In genomic region chr1:3827813-3828307, GRCh38 we compare ENCODE assay signal across 13 cellular contexts. TPM values are rescaled to one million over a fixed set of nuclear protein-coding genes. Genes with fewer than 3 reads are reported as not detected.
DNase-seq lines count a peak whose midpoint lies in the region; ATAC-seq and TF ChIP-seq lines count a peak whose summit lies in the region.
"Had no signal": no experiment of that assay in that cellular context is flagged by ENCODE, and none has a peak within 500 bp of the region (broad histone marks: within the 10 kb centered on the region; RNA-seq: fewer than 3 reads in every experiment).

No MANE protein-coding gene starts in this region.

- no peak overlapping the region for H3K4me3 Mint-ChIP-seq in osteocyte (ENCODE audit: unreplicated experiment)
- H3K4me3 Mint-ChIP-seq: activated B cell treated with CpG ODN at 0.5 μM for 24 hours had no signal

- H3K9me3 ChIP-seq in HCT116 (ENCODE audit: control insufficient read depth in 1 of 2, insufficient read depth in 1 of 2, low read depth in 1 of 2, low read length in 2 of 2) (no peaks in the 10 kb centered on the region), WERI-Rb-1 (ENCODE audit: severe bottlenecking) (no peaks in the 10 kb centered on the region), sigmoid colon (no peaks in the 10 kb centered on the region)
- H3K9me3 ChIP-seq: pancreas, thyroid gland had no signal

- RAD21 ChIA-PET in HCT116 (lab: Charles Lee; ENCODE audit: low non-redundant PET in 1 of 2, low total read pairs in 2 of 2, uncharacterized antibody in 2 of 2, unreplicated experiment in 2 of 2), result no interaction called here

- TF ChIP-seq EP300 in sigmoid colon (IDR thresholded peaks at IDR 0.05), result no peak

- H3K4me1 ChIP-seq in HCT116 (ENCODE audit: control insufficient read depth in 1 of 2, insufficient read depth in 2 of 2, low read length in 2 of 2), result no peaks in the 10 kb centered on the region
- no peaks in the 10 kb centered on the region for H3K4me1 ChIP-seq in sigmoid colon
- H3K4me1 ChIP-seq: pancreas, thyroid gland had no signal

- peak in 1 of 3 experiments; percentile 15; a peak in 1 of 6 replicates for TF ChIP-seq CTCF in HCT116 (IDR thresholded peaks at IDR 0.05 in 2 of 3, conservative IDR thresholded peaks at IDR 0.05 in 1 of 3; ENCODE audit: borderline replicate concordance in 1 of 3, insufficient read depth in 1 of 3, low read depth in 2 of 3, low read length in 2 of 3)
- peak; percentile 72 for TF ChIP-seq CTCF in WERI-Rb-1 (IDR thresholded peaks at IDR 0.05; ENCODE audit: low read depth, low read length)
- no peak for TF ChIP-seq CTCF in sigmoid colon (IDR thresholded peaks at IDR 0.05)
- TF ChIP-seq CTCF in osteocyte (IDR thresholded peaks at IDR 0.05), result no peak

- no peaks in the 10 kb centered on the region for H4K20me1 ChIP-seq in HCT116 (ENCODE audit: insufficient read depth)

- no TSS peak for BruUV-seq in HCT116 (replicated peaks; lab: Mats Ljungman, UMichigan)

- no peak overlapping the region for H3K4me2 ChIP-seq in HCT116 (ENCODE audit: low read length)

- H3K36me3 ChIP-seq in HCT116 (ENCODE audit: control insufficient read depth in 1 of 2, insufficient read depth in 2 of 2, low read length in 2 of 2) (peaks cover 4 to 7% of the 10 kb centered on the region in 2 experiments; a peak in 3 of 4 replicates), WERI-Rb-1 (peaks cover 66% of the 10 kb centered on the region), sigmoid colon (peaks cover 17 to 96% (median 57%) of the 10 kb centered on the region in 4 donors)

- no peak for TF ChIP-seq RAD21 in HCT116 (IDR thresholded peaks at IDR 0.05; ENCODE audit: low read depth)

- no peak for DNase-seq in HCT116 (ENCODE audit: low read depth, low spot score)
- peak; percentile 72 for DNase-seq in WERI-Rb-1
- DNase-seq in iPS-NIHi7 (ENCODE audit: extremely low spot score), result peak; percentile 78
- DNase-seq in sigmoid colon, result peak; percentile 46
- DNase-seq in NCI-H1417 treated with DMSO at 0.1 percent for 48 hours (lab: John Stamatoyannopoulos, UW), result no peak
- DNase-seq in osteocyte (ENCODE audit: extremely low spot score, unreplicated experiment), result no peak
- no peak for DNase-seq in stimulated activated CD4-positive, alpha-beta T cell treated with anti-CD3 and anti-CD28 coated beads, Interleukin-2, amount 100 ng/mL, for 24 hours
- DNase-seq: activated B cell treated with CpG ODN at 0.5 μM for 24 hours; activated naive CD4-positive, alpha-beta T cell treated with anti-CD3 and anti-CD28 coated beads, Interleukin-2, amount 50 U/mL, for 16 hours; left cardiac atrium; thyroid gland had no signal

- H3K27ac ChIP-seq in HCT116 (ENCODE audit: low read depth, low read length), result no peak overlapping the region
- H3K27ac ChIP-seq in WERI-Rb-1, result peak overlapping the region; percentile 60
- H3K27ac ChIP-seq in sigmoid colon, result no peak overlapping the region
- H3K27ac ChIP-seq: pancreas, thyroid gland had no signal

- H3K27me3 ChIP-seq in HCT116 (ENCODE audit: insufficient read depth, low read length) (no peaks in the 10 kb centered on the region), WERI-Rb-1 (ENCODE audit: insufficient read depth, low read depth, severe bottlenecking) (no peaks in the 10 kb centered on the region), sigmoid colon (no peaks in the 10 kb centered on the region)
- H3K27me3 ChIP-seq: pancreas, thyroid gland had no signal

- H3K27ac Mint-ChIP-seq in osteocyte (ENCODE audit: unreplicated experiment), result no peak overlapping the region
- H3K27ac Mint-ChIP-seq: activated B cell treated with CpG ODN at 0.5 μM for 24 hours had no signal

- peaks cover 49% of the 10 kb centered on the region for H3K36me3 Mint-ChIP-seq in osteocyte (ENCODE audit: unreplicated experiment)

- no peaks in the 10 kb centered on the region for H3K9me2 ChIP-seq in HCT116 (ENCODE audit: insufficient read depth)

- intact Hi-C loops in HCT116 (cut with micrococcal nuclease) (no loop called here), sigmoid colon (cut with DNase I) (no loop called here)

- H3K27me3 Mint-ChIP-seq in osteocyte (ENCODE audit: unreplicated experiment), result no peaks in the 10 kb centered on the region
- H3K27me3 Mint-ChIP-seq: activated B cell treated with CpG ODN at 0.5 μM for 24 hours had no signal

- no peak for TF ChIP-seq POLR2A in HCT116 (IDR thresholded peaks at IDR 0.05; ENCODE audit: borderline replicate concordance, extremely low read depth, insufficient read depth, insufficient read length)
- TF ChIP-seq POLR2A in sigmoid colon (IDR thresholded peaks at IDR 0.05), result no peak

- H3K79me2 ChIP-seq in HCT116 (ENCODE audit: insufficient read depth, low read length), result no peaks in the 10 kb centered on the region

- H3K9me3 Mint-ChIP-seq in osteocyte (ENCODE audit: unreplicated experiment), result no peaks in the 10 kb centered on the region
- H3K9me3 Mint-ChIP-seq: activated B cell treated with CpG ODN at 0.5 μM for 24 hours had no signal

- no peak overlapping the region for H2AFZ ChIP-seq in HCT116 (ENCODE audit: low read depth, low read length, poor library complexity, severe bottlenecking)

- POLR2A ChIA-PET in HCT116 (lab: Charles Lee), result no interaction called here

- ATAC-seq in HCT116, result peak; percentile 82
- ATAC-seq: pancreas had no signal

- H3K9ac ChIP-seq in HCT116 (ENCODE audit: low read length), result no peak overlapping the region

- no peaks in the 10 kb centered on the region for H3K4me1 Mint-ChIP-seq in osteocyte (ENCODE audit: unreplicated experiment)
- H3K4me1 Mint-ChIP-seq: activated B cell treated with CpG ODN at 0.5 μM for 24 hours had no signal

- WGBS in sigmoid colon, 2 donors, result 88 to 93% methylated on average over 14 of the region's 14 CpGs

- CTCF ChIA-PET in HCT116 (lab: Charles Lee), result no interaction called here

- H3K4me3 ChIP-seq in HCT116 (replicated peaks in 1 of 2; ENCODE audit: low read depth in 1 of 2, low read length in 2 of 2) (no peak overlapping the region), WERI-Rb-1 (ENCODE audit: low read depth, low read length) (no peak overlapping the region), sigmoid colon (no peak overlapping the region)
- H3K4me3 ChIP-seq: pancreas, thyroid gland had no signal

TF ChIP-seq in HCT116, 20 proteins besides CTCF, POLR2A, EP300 and RAD21:
- no peak for TF ChIP-seq ZFX (IDR thresholded peaks at IDR 0.05)
- TF ChIP-seq TCF7L2 (IDR thresholded peaks at IDR 0.05; ENCODE audit: borderline replicate concordance, extremely low read depth, insufficient read depth, insufficient read length), result no peak
- no peak for TF ChIP-seq ELF1 (IDR thresholded peaks at IDR 0.05; ENCODE audit: borderline replicate concordance, low read depth)
- TF ChIP-seq SRF (IDR thresholded peaks at IDR 0.05; ENCODE audit: low read depth), result no peak
- no peak for TF ChIP-seq REST (IDR thresholded peaks at IDR 0.05; ENCODE audit: low read depth)
- TF ChIP-seq ZNF274 (IDR thresholded peaks at IDR 0.05; ENCODE audit: low read depth, low read length), result no peak
- no peak for TF ChIP-seq EZH2 (IDR thresholded peaks at IDR 0.05)

RNA-seq across cellular contexts. Expression of gene CEP104, which starts 29.2 kb away (rescaled TPM):
- 44.1 TPM for total RNA-seq in HCT116 (2021; ENCODE audit: unreplicated experiment)
- polyA plus RNA-seq in HCT116 (2012), result 18.4 TPM in 2 replicates
- total RNA-seq in sigmoid colon, result 10 to 100 TPM; 21.6 to 32.5 (median 25.3) TPM
- 10 to 100 TPM; 12.0 to 16.0 (median 12.9) TPM for polyA plus RNA-seq in sigmoid colon
- total RNA-seq in osteocyte, result 35.1 and 45.4 TPM in 2 replicates

RNA-seq across cellular contexts. Expression of gene DFFB, which starts 29.4 kb away (rescaled TPM):
- 9.0 TPM for total RNA-seq in HCT116 (2021; ENCODE audit: unreplicated experiment)
- 4.0 and 4.3 TPM in 2 replicates for polyA plus RNA-seq in HCT116 (2012)
- total RNA-seq in sigmoid colon, result 1 to 10 TPM; 2.9 to 7.4 (median 6.6) TPM
- polyA plus RNA-seq in sigmoid colon, result 1 to 10 TPM; 1.8 to 9.0 (median 3.2) TPM
- total RNA-seq in osteocyte, result 7.1 and 11.0 TPM in 2 replicates

RNA-seq across cellular contexts. Expression of gene LRRC47, which starts 31.6 kb away (rescaled TPM):
- 48.0 TPM for total RNA-seq in HCT116 (2021; ENCODE audit: unreplicated experiment)
- 19.7 and 20.9 TPM in 2 replicates for polyA plus RNA-seq in HCT116 (2012)
- total RNA-seq in sigmoid colon, result 10 to 100 TPM; 26.7 to 36.4 (median 31.2) TPM
- polyA plus RNA-seq in sigmoid colon, result 10 to 100 TPM; 11.4 to 25.9 (median 13.2) TPM
- total RNA-seq in osteocyte, result 52.3 and 59.5 TPM in 2 replicates

RNA-seq across cellular contexts. Expression of gene SMIM1, which starts 55.3 kb away (rescaled TPM):
- total RNA-seq in HCT116 (2021; ENCODE audit: unreplicated experiment) (5.5 TPM), sigmoid colon (1 to 10 TPM in 3 of 4 donors, not detected in 1; 6.1 to 8.6 (median 7.5) TPM), osteocyte (0.73 and 1.3 TPM in 2 replicates)
- 8.4 TPM in 2 replicates for polyA plus RNA-seq in HCT116 (2012)
- polyA plus RNA-seq in sigmoid colon, result 10 to 100 TPM in 1 of 3 donors, 1 to 10 TPM in 2; 2.7 to 10.8 (median 3.7) TPM
- total RNA-seq: frontal cortex had no signal

Comparison
In these comparisons a context has a peak if more than half of its experiments do, and no peak if none do; other contexts are left out.
1. DNase-seq: peak in WERI-Rb-1 (single experiment), iPS-NIHi7 (single experiment) and sigmoid colon (single experiment); none in HCT116 (single experiment), NCI-H1417 treated with DMSO at 0.1 percent for 48 hours (single experiment), osteocyte (single experiment) and stimulated activated CD4-positive, alpha-beta T cell treated with anti-CD3 and anti-CD28 coated beads, Interleukin-2, amount 100 ng/mL, for 24 hours (0 of 2).